In the genomic region with DNA sequence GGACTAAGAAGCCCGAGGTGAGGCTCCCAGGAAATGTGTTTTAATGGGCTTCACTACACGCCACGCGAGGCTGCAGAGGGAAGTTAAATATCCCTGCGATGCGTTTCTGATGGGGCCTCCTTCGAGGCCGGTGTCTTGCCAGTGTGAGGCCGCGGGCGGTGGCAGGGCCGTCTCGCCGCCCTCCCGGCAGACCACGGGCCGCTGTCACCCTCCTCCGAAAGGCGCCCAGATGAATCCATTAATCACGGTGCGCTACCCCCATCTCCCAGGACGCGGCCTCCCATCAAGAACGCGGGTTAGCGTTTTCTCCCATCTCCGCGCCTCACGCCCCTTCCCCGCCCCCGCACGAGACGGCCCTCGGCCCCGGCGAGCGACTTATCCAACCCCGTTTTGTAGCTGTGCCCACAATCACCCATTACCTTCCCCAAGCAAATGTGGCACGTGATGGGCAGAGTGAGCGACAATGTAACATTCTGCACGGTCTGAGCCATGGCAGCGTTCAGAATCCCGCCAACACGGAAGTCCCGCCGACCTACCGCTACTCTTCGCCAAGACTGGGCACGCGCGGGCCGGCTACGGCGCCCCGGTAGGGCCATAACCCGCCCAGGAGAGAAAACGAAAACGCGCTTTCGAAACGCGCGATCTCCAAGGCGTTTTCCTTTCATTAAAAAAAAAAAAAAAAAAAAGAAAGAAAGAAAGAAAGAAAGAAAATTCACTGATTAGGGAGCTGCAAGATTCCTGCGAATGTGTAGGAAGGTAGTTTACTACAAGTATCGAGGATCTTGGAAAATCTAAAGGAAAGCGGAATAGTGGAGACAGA, we compare ENCODE assay signal across 8 cellular contexts. TPM values are rescaled to one million over a fixed set of nuclear protein-coding genes. Genes with fewer than 3 reads are reported as not detected.
DNase-seq lines count a peak whose midpoint lies in the region; ATAC-seq, FAIRE-seq and TF ChIP-seq lines count a peak whose summit lies in the region.

Gene OBI1 (minus strand): TSS at position 526 of the 820 bp plus-strand sequence. CDS start 35 bp downstream, at position 491.

- DNase-seq in BE2C (peak; percentile 91), GM19239 (ENCODE audit: insufficient read length, low spot score) (peak; percentile 60), NCI-H510A treated with DMSO at 0.1 percent for 48 hours (lab: John Stamatoyannopoulos, UW) (peak; percentile 12), dedifferentiated amniotic fluid mesenchymal stem cell (ENCODE audit: extremely low spot score) (peak; percentile 87), left kidney (ENCODE audit: low read depth, low spot score) (peak; percentile 96)
- DNase-seq in activated CD4-positive, alpha-beta T cell treated with anti-CD3 and anti-CD28 coated beads, Interleukin-2, amount 10 ng/mL, durations not matched to agents 24 days and 14 days = peak; percentile 97
- DNase-seq in stimulated activated CD4-positive, alpha-beta T cell treated with anti-CD3 and anti-CD28 coated beads, Interleukin-1b, Interleukin-23, amount 100 ng/mL, for 48 hours = peak; percentile 89

- ATAC-seq in HG03442 (IDR thresholded peaks at IDR 0.05; ENCODE audit: unreplicated experiment) = peak; percentile 71

- no peaks in the 10 kb centered on the region for H3K9me3 ChIP-seq in BE2C

- H3K4me1 ChIP-seq in BE2C = no peaks in the 10 kb centered on the region

- no peaks in the 10 kb centered on the region for H3K9me3 Mint-ChIP-seq in activated CD4-positive, alpha-beta T cell treated with anti-CD3 and anti-CD28 coated beads, Interleukin-2, amount 10 ng/mL, durations not matched to agents 24 days and 14 days

- H3K36me3 ChIP-seq in BE2C = no peaks in the 10 kb centered on the region

- peaks cover 14% of the 10 kb centered on the region for H3K36me3 Mint-ChIP-seq in activated CD4-positive, alpha-beta T cell treated with anti-CD3 and anti-CD28 coated beads, Interleukin-2, amount 10 ng/mL, durations not matched to agents 24 days and 14 days (ENCODE audit: low read depth)

- intact Hi-C loops in activated CD4-positive, alpha-beta T cell treated with anti-CD3 and anti-CD28 coated beads, Interleukin-2, amount 10 ng/mL, durations not matched to agents 24 days and 14 days (cut with micrococcal nuclease) = loop anchor here (2.0 to 10.0 kb wide), 6 partner anchors 42 to 1504 kb away; partner anchors contain the start of gene POU4F1

- peaks cover 30% of the 10 kb centered on the region for H3K4me1 Mint-ChIP-seq in activated CD4-positive, alpha-beta T cell treated with anti-CD3 and anti-CD28 coated beads, Interleukin-2, amount 10 ng/mL, durations not matched to agents 24 days and 14 days

- H3K4me3 ChIP-seq in BE2C (ENCODE audit: low read depth, low read length) = peak within 1 kb of the TSS; percentile 69

- H3K4me3 Mint-ChIP-seq in activated CD4-positive, alpha-beta T cell treated with anti-CD3 and anti-CD28 coated beads, Interleukin-2, amount 10 ng/mL, durations not matched to agents 24 days and 14 days = peak within 1 kb of the TSS; percentile 100

- H3K27me3 ChIP-seq in BE2C = no peaks in the 10 kb centered on the region

- H3K27me3 Mint-ChIP-seq in activated CD4-positive, alpha-beta T cell treated with anti-CD3 and anti-CD28 coated beads, Interleukin-2, amount 10 ng/mL, durations not matched to agents 24 days and 14 days = no peaks in the 10 kb centered on the region

- FAIRE-seq in GM19239 (lab: Jason Lieb, UNC) = peak; percentile 88

- peak within 1 kb of the TSS; percentile 99 for H3K27ac Mint-ChIP-seq in activated CD4-positive, alpha-beta T cell treated with anti-CD3 and anti-CD28 coated beads, Interleukin-2, amount 10 ng/mL, durations not matched to agents 24 days and 14 days

- TF ChIP-seq CTCF in BE2C (IDR thresholded peaks at IDR 0.05; ENCODE audit: low read depth, low read length) = no peak

RNA-seq across cellular contexts. Expression of gene OBI1, which starts in this region (rescaled TPM):
- 5.9 TPM for polyA plus RNA-seq in BE2C (2012; ENCODE audit: insufficient read depth, insufficient read length, low read depth)
- 21.4 and 22.6 TPM in 2 replicates for total RNA-seq in activated CD4-positive, alpha-beta T cell treated with anti-CD3 and anti-CD28 coated beads, Interleukin-2, amount 10 ng/mL, durations not matched to agents 24 days and 14 days

Comparison
In these comparisons a context has a peak if more than half of its experiments do, and no peak if none do; other contexts are left out.
1. Peak in every context shown above with its lines: DNase-seq, ATAC-seq and H3K4me3 ChIP-seq.
2. DNase-seq: peak in every context shown above with its lines; median percentile 97 in activated CD4-positive, alpha-beta T cell treated with anti-CD3 and anti-CD28 coated beads, Interleukin-2, amount 10 ng/mL, durations not matched to agents 24 days and 14 days; 96 in left kidney; 91 in BE2C; 89 in stimulated activated CD4-positive, alpha-beta T cell treated with anti-CD3 and anti-CD28 coated beads, Interleukin-1b, Interleukin-23, amount 100 ng/mL, for 48 hours; 87 in dedifferentiated amniotic fluid mesenchymal stem cell; 60 in GM19239; 12 in NCI-H510A treated with DMSO at 0.1 percent for 48 hours.